ENCODE assay signal across 8 cellular contexts in the genomic region with DNA sequence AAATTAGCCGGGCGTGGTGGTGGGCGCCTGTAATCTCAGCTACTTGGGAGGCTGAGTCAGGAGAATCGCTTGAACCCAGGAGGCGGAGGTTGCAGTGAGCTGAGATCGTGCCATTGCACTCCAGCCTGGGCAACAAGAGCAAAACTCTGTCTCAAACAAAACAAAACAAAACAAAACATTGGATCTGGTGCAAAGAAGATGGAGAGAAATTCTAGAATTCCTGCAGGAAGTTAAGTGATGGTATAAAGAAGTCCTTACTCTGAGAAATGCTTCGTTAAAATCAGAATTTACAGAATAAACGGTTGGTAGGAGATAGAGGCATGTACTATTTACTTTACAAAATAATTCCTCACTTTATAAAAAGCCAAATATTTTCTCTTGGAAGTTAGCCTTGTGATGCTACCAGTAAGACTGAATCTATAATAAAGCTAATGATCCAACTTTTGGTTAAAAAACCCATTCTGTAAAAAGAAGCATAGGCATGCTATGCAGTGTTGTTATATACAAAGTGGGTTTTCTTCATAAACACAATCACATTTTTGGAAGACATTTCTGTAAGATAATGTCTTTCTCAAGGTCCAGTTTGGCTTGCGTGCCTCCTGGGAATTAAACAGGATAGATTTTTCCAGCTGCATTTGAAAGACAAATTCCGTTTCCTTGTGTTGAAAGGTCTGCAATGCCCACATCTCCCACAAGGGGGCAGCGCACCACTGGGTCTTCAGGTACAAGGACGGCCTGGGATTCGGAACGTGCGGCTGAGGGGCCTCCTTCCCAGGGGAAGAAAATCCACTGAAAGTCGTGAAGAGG. TPM values are rescaled to one million over a fixed set of nuclear protein-coding genes. Genes with fewer than 3 reads are reported as not detected.
A peak's percentile ranks its signal among the peaks of the same experiment; 100 is the strongest.
DNase-seq lines count a peak whose midpoint lies in the region; ATAC-seq, FAIRE-seq and TF ChIP-seq lines count a peak whose summit lies in the region.

No MANE protein-coding gene starts in this region.

- no peak overlapping the region for H2BK120ac ChIP-seq in neuronal stem cell (ENCODE audit: low read depth, low read length)

- H3K18ac ChIP-seq in neuronal stem cell (ENCODE audit: low read length): no peak overlapping the region

- no peak overlapping the region for H3K27ac Mint-ChIP-seq in Caco-2 (ENCODE audit: unreplicated experiment)
- no peak overlapping the region for H3K27ac Mint-ChIP-seq in activated T-cell treated with anti-CD3 and anti-CD28 coated beads, Interleukin-2, amount 50 U/mL, for 72 hours

- TF ChIP-seq POLR2A in stomach (IDR thresholded peaks at IDR 0.05): no peak

- CTCF ChIA-PET in Caco-2 (lab: Charles Lee): interaction anchor here (0.6 to 1.7 kb wide), 11 partner anchors 62 to 320 kb away, joined by 3 to 11 read pairs (median 4); a partner anchor contains a TSS
- CTCF ChIA-PET in PC-3 (lab: Charles Lee): interaction anchor here (0.5 to 1.4 kb wide), 6 partner anchors 75 to 372 kb away, joined by 4 to 11 read pairs (median 4); no protein-coding TSS in a partner anchor

- no peak overlapping the region for H3K14ac ChIP-seq in neuronal stem cell (ENCODE audit: low read length)

- TF ChIP-seq CTCF in Caco-2 (IDR thresholded peaks at IDR 0.05; ENCODE audit: insufficient read depth in 1 of 2, low read depth in 1 of 2, low read length in 1 of 2, severe bottlenecking in 1 of 2, unreplicated experiment in 1 of 2): peak; percentile 96
- peak; percentile 98 for TF ChIP-seq CTCF in PC-3 (conservative IDR thresholded peaks at IDR 0.05; ENCODE audit: low read depth, low read length)
- peak in 6 of 7 experiments; percentile 52 to 97 (median 94) for TF ChIP-seq CTCF in stomach (IDR thresholded peaks at IDR 0.05)

- H4K8ac ChIP-seq in neuronal stem cell (ENCODE audit: low read depth, low read length): no peak overlapping the region

- intact Hi-C loops in Caco-2 (cut with micrococcal nuclease; ENCODE audit: unreplicated experiment): loop anchor here (1.0 to 2.0 kb wide), 5 partner anchors 35 to 319 kb away; a partner anchor contains a TSS
- intact Hi-C loops in PC-3 (cut with micrococcal nuclease): loop anchor here (1.0 kb wide), 3 partner anchors 160 to 319 kb away; no protein-coding TSS in a partner anchor
- intact Hi-C loops in stomach (cut with DNase I; ENCODE audit: low total_unique reads): loop anchor here (5.0 kb wide), 2 partner anchors 160 to 320 kb away; no protein-coding TSS in a partner anchor

- no peaks in the 10 kb centered on the region for H3K36me3 ChIP-seq in Caco-2 (ENCODE audit: control insufficient read depth, insufficient read depth, low read length)
- no peaks in the 10 kb centered on the region for H3K36me3 ChIP-seq in PC-3 (ENCODE audit: low read depth, low read length)
- no peaks in the 10 kb centered on the region for H3K36me3 ChIP-seq in neuronal stem cell (replicated peaks in 1 of 2; ENCODE audit: control insufficient read depth in 2 of 2, insufficient read depth in 2 of 2, low read length in 2 of 2)
- H3K36me3 ChIP-seq in stomach: no peaks in the 10 kb centered on the region

- no peak overlapping the region for H2AK5ac ChIP-seq in neuronal stem cell (ENCODE audit: low read depth, low read length)

- no peak for FAIRE-seq in HTR-8/SVneo (lab: Jason Lieb, UNC)

- ATAC-seq in PC-3: peak; percentile 79
- peak in 1 of 2 donors; percentile 39 for ATAC-seq in activated T-cell treated with anti-CD3 and anti-CD28 coated beads, Interleukin-2, amount 50 U/mL, for 72 hours (replicated peaks in 1 of 2)
- ATAC-seq in GM21576 (IDR thresholded peaks at IDR 0.05; ENCODE audit: unreplicated experiment): no peak

- no peaks in the 10 kb centered on the region for H3K27me3 Mint-ChIP-seq in Caco-2 (ENCODE audit: insufficient read depth, unreplicated experiment)
- no peaks in the 10 kb centered on the region for H3K27me3 Mint-ChIP-seq in activated T-cell treated with anti-CD3 and anti-CD28 coated beads, Interleukin-2, amount 50 U/mL, for 72 hours (ENCODE audit: low read depth)

- H3K4me3 ChIP-seq in Caco-2 (ENCODE audit: low read depth, low read length) (no peak overlapping the region), PC-3 (ENCODE audit: low read length) (peak overlapping the region; percentile 28; the same call in 1 of the 2 replicates), neuronal stem cell (ENCODE audit: low read length in 2 of 2) (no peak overlapping the region), stomach (no peak overlapping the region)

- H3K27ac ChIP-seq in PC-3 (ENCODE audit: low read length): no peak overlapping the region
- no peak overlapping the region for H3K27ac ChIP-seq in neuronal stem cell (replicated peaks; ENCODE audit: low read length)
- H3K27ac ChIP-seq in stomach: peak overlapping the region in 1 of 5 donors; percentile 16

- POLR2A ChIA-PET in Caco-2 (lab: Charles Lee): no interaction called here
- POLR2A ChIA-PET in PC-3 (lab: Charles Lee; ENCODE audit: unreplicated experiment): interaction anchor here (0.6 kb wide), 1 partner anchor 12 kb away, joined by 4 read pairs; no protein-coding TSS in a partner anchor

- H3K4me2 ChIP-seq in PC-3 (ENCODE audit: low read length): peak overlapping the region; percentile 64
- no peak overlapping the region for H3K4me2 ChIP-seq in neuronal stem cell (ENCODE audit: insufficient read depth, low read length, poor library complexity, severe bottlenecking)

- peak overlapping the region; percentile 74 for H2AFZ ChIP-seq in PC-3 (ENCODE audit: low read length)
- peak overlapping the region; percentile 85 for H2AFZ ChIP-seq in neuronal stem cell (ENCODE audit: low read length)

- no peaks in the 10 kb centered on the region for H4K20me1 ChIP-seq in PC-3 (ENCODE audit: low read length)

- BruUV-seq in Caco-2 (replicated peaks; lab: Mats Ljungman, UMichigan) (no TSS peak), PC-3 (replicated peaks; lab: Mats Ljungman, UMichigan) (no TSS peak)

- TF ChIP-seq EP300 in stomach (IDR thresholded peaks at IDR 0.05): no peak

- H3F3A ChIP-seq in PC-3 (ENCODE audit: low read length, unreplicated experiment): no peaks in the 10 kb centered on the region

- no peaks in the 10 kb centered on the region for H3K79me2 ChIP-seq in PC-3 (ENCODE audit: low read length)

- H3K9me3 ChIP-seq in Caco-2: no peaks in the 10 kb centered on the region
- no peaks in the 10 kb centered on the region for H3K9me3 ChIP-seq in PC-3 (ENCODE audit: low read length)
- no peaks in the 10 kb centered on the region for H3K9me3 ChIP-seq in neuronal stem cell (replicated peaks in 1 of 2; ENCODE audit: control insufficient read depth in 2 of 2, insufficient read depth in 1 of 2, low read depth in 1 of 2, low read length in 2 of 2)
- H3K9me3 ChIP-seq in stomach: no peaks in the 10 kb centered on the region

- H4K91ac ChIP-seq in neuronal stem cell (ENCODE audit: low read depth, low read length, poor library complexity): no peak overlapping the region

- no peak overlapping the region for H3K9ac ChIP-seq in PC-3 (ENCODE audit: low read length)
- H3K9ac ChIP-seq in neuronal stem cell (ENCODE audit: low read depth, low read length, poor library complexity): no peak overlapping the region

- no peak overlapping the region for H2BK15ac ChIP-seq in neuronal stem cell (ENCODE audit: low read length)

- no peak overlapping the region for H3K23ac ChIP-seq in neuronal stem cell (ENCODE audit: low read depth, low read length, poor library complexity)

- H3K79me1 ChIP-seq in neuronal stem cell (ENCODE audit: low read depth, low read length): no peaks in the 10 kb centered on the region

- WGBS in neuronal stem cell (ENCODE audit: extremely low coverage in 2 of 2, insufficient read length in 2 of 2, insufficient replicate concordance in 1 of 2), 2 donors: no CpG with 5 or more reads among the region's 16 CpGs
- WGBS in stomach, 5 donors: 33 to 38% (median 36%) methylated on average over 16 of the region's 16 CpGs

- H3K4me1 ChIP-seq in Caco-2: peaks cover 12% of the 10 kb centered on the region
- peaks cover 4% of the 10 kb centered on the region; the same call in 1 of the 2 replicates for H3K4me1 ChIP-seq in PC-3 (ENCODE audit: insufficient read depth, low read length)
- peaks cover 1 to 2% of the 10 kb centered on the region in 2 donors for H3K4me1 ChIP-seq in neuronal stem cell (ENCODE audit: control insufficient read depth in 2 of 2, insufficient read depth in 1 of 2, low read depth in 1 of 2, low read length in 2 of 2)
- H3K4me1 ChIP-seq in stomach: peaks cover 0 to 20% (median 8%) of the 10 kb centered on the region in 4 donors

- H2BK5ac ChIP-seq in neuronal stem cell (ENCODE audit: low read length): no peak overlapping the region

- DNase-seq in Caco-2 (peak; percentile 87 to 89), HTR-8/SVneo (ENCODE audit: insufficient read length, low spot score) (peak; percentile 86), PC-3 (peak; percentile 88), fibroblast of peridontal ligament (ENCODE audit: extremely low read depth) (peak; percentile 93), neuronal stem cell (ENCODE audit: low spot score) (peak; percentile 89), stomach (peak; percentile 93)
- DNase-seq in activated T-cell treated with anti-CD3 and anti-CD28 coated beads, Interleukin-2, amount 50 U/mL, for 72 hours: peak; percentile 74 to 79

- H3K36me3 Mint-ChIP-seq in Caco-2 (ENCODE audit: insufficient read depth, unreplicated experiment): no peaks in the 10 kb centered on the region
- no peaks in the 10 kb centered on the region for H3K36me3 Mint-ChIP-seq in activated T-cell treated with anti-CD3 and anti-CD28 coated beads, Interleukin-2, amount 50 U/mL, for 72 hours (ENCODE audit: insufficient read depth in 2 of 2)

- no peak overlapping the region for H3K4ac ChIP-seq in neuronal stem cell (ENCODE audit: low read length)

- H3K4me1 Mint-ChIP-seq in Caco-2 (ENCODE audit: low read depth, unreplicated experiment): peaks cover 10% of the 10 kb centered on the region
- no peaks in the 10 kb centered on the region for H3K4me1 Mint-ChIP-seq in activated T-cell treated with anti-CD3 and anti-CD28 coated beads, Interleukin-2, amount 50 U/mL, for 72 hours (ENCODE audit: low read depth)

- H3K27me3 ChIP-seq in Caco-2 (replicated peaks; ENCODE audit: control insufficient read depth, insufficient read depth, low read length): no peaks in the 10 kb centered on the region
- no peaks in the 10 kb centered on the region for H3K27me3 ChIP-seq in PC-3 (ENCODE audit: low read length)
- no peaks in the 10 kb centered on the region for H3K27me3 ChIP-seq in neuronal stem cell (ENCODE audit: control insufficient read depth in 3 of 3, insufficient read depth in 3 of 3, low read depth in 1 of 3, low read length in 3 of 3)
- no peaks in the 10 kb centered on the region for H3K27me3 ChIP-seq in stomach

- H3K9me2 ChIP-seq in PC-3 (replicated peaks; ENCODE audit: low read length): no peaks in the 10 kb centered on the region

- H3K4me3 Mint-ChIP-seq in Caco-2 (ENCODE audit: unreplicated experiment): peak overlapping the region; percentile 34
- H3K4me3 Mint-ChIP-seq in activated T-cell treated with anti-CD3 and anti-CD28 coated beads, Interleukin-2, amount 50 U/mL, for 72 hours: no peak overlapping the region

- no peaks in the 10 kb centered on the region for H3K9me3 Mint-ChIP-seq in Caco-2 (ENCODE audit: unreplicated experiment)
- no peaks in the 10 kb centered on the region for H3K9me3 Mint-ChIP-seq in activated T-cell treated with anti-CD3 and anti-CD28 coated beads, Interleukin-2, amount 50 U/mL, for 72 hours

- no peak overlapping the region for H2BK12ac ChIP-seq in neuronal stem cell (ENCODE audit: low read length)

RNA-seq across cellular contexts. Expression of a gene that starts 35.6 kb away (rescaled TPM):
- 33.3 and 37.0 TPM in 2 replicates for total RNA-seq in Caco-2 (2022)
- total RNA-seq in PC-3 (2014; rRNA removed): 50.8 and 64.1 TPM in 2 replicates
- total RNA-seq in activated T-cell treated with anti-CD3 and anti-CD28 coated beads, Interleukin-2, amount 50 U/mL, for 72 hours: 10 to 100 TPM; 12.5 to 18.9 TPM
- polyA plus RNA-seq in neuronal stem cell (2013, experiment 1 of 2): 11.4 TPM
- 11.2 TPM for polyA plus RNA-seq in neuronal stem cell (2013, experiment 2 of 2)
- total RNA-seq in stomach: 10 to 100 TPM; 15.2 to 65.8 (median 21.4) TPM
- 10 to 100 TPM in 2 of 3 donors, 1 to 10 TPM in 1; 6.1 to 13.6 (median 11.8) TPM for polyA plus RNA-seq in stomach

RNA-seq across cellular contexts. Expression of a gene that starts 59.3 kb away (rescaled TPM):
- total RNA-seq in Caco-2 (2022) (19.3 and 23.7 TPM in 2 replicates), PC-3 (2014; rRNA removed) (19.1 and 24.6 TPM in 2 replicates), stomach (100 to 1,000 TPM in 1 of 5 donors, 10 to 100 TPM in 2, 1 to 10 TPM in 2; 3.2 to 101 (median 45.5) TPM)
- total RNA-seq in activated T-cell treated with anti-CD3 and anti-CD28 coated beads, Interleukin-2, amount 50 U/mL, for 72 hours: 10 to 100 TPM; 22.5 to 26.9 TPM
- 27.8 TPM for polyA plus RNA-seq in neuronal stem cell (2013, experiment 1 of 2)
- polyA plus RNA-seq in neuronal stem cell (2013, experiment 2 of 2): 29.2 TPM
- 10 to 100 TPM; 14.8 to 30.4 (median 28.6) TPM for polyA plus RNA-seq in stomach
